ENCODE assay signal across 9 cellular contexts in genomic region chr1:208235983-208236761, GRCh38. TPM values are rescaled to one million over a fixed set of nuclear protein-coding genes. Genes with fewer than 3 reads are reported as not detected.
DNase-seq lines count a peak whose midpoint lies in the region; ATAC-seq, FAIRE-seq and TF ChIP-seq lines count a peak whose summit lies in the region.
"Had no signal": no experiment of that assay in that cellular context is flagged by ENCODE, and none has a peak within 500 bp of the region (broad histone marks: within the 10 kb centered on the region; RNA-seq: fewer than 3 reads in every experiment).

No MANE protein-coding gene starts in this region.

- TF ChIP-seq CTCF in GM20000 (IDR thresholded peaks at IDR 0.05; ENCODE audit: extremely low read depth, missing control alignments) (no peak), PC-9 (conservative IDR thresholded peaks at IDR 0.05) (no peak), endothelial cell of umbilical vein (IDR thresholded peaks at IDR 0.05; ENCODE audit: extremely low read depth in 1 of 2, insufficient read depth in 1 of 2, low read depth in 1 of 2, low read length in 2 of 2) (no peak), nephron progenitor cell (IDR thresholded peaks at IDR 0.05) (no peak)

- TSS peak; percentile 9 for BruUV-seq in PC-9 (replicated peaks; lab: Mats Ljungman, UMichigan)
- BruUV-seq in endothelial cell of umbilical vein (replicated peaks; lab: Mats Ljungman, UMichigan), result TSS peak; percentile 7

- H3K79me2 ChIP-seq in PC-9 (ENCODE audit: low read depth) (peaks cover 68% of the 10 kb centered on the region), endothelial cell of umbilical vein (ENCODE audit: control insufficient read depth, insufficient read depth, low read length) (peaks cover 100% of the 10 kb centered on the region)

- H3K4me3 ChIP-seq in PC-9, result no peak overlapping the region
- H3K4me3 ChIP-seq in endothelial cell of umbilical vein (replicated peaks in 1 of 3; ENCODE audit: insufficient read depth in 1 of 3, low read depth in 1 of 3, low read length in 3 of 3), result peak overlapping the region in 1 of 3 experiments; percentile 53
- H3K4me3 ChIP-seq in H7 (ENCODE audit: insufficient read depth, low read depth, low read length), result no peak overlapping the region

- peaks cover 59% of the 10 kb centered on the region for H3K4me1 ChIP-seq in PC-9 (replicated peaks; ENCODE audit: insufficient read depth)
- H3K4me1 ChIP-seq in endothelial cell of umbilical vein (ENCODE audit: control insufficient read depth, extremely low read depth, insufficient read depth, low read length), result peaks cover 98% of the 10 kb centered on the region

- intact Hi-C loops in PC-9 (cut with micrococcal nuclease; ENCODE audit: unreplicated experiment), result loop anchor here (1.0 kb wide), 1 partner anchor 15 kb away; no protein-coding TSS in a partner anchor
- intact Hi-C loops in endothelial cell of umbilical vein (cut with micrococcal nuclease), result loop anchor here (1.0 to 5.0 kb wide), 5 partner anchors 15 to 484 kb away; partner anchors contain the start of gene CD46

- CTCF ChIA-PET in PC-9 (lab: Charles Lee), result interaction anchor here (0.6 kb wide), 1 partner anchor 138 kb away, joined by 4 read pairs; no protein-coding TSS in a partner anchor
- CTCF ChIA-PET in endothelial cell of umbilical vein (lab: Charles Lee), result interaction anchor here (1.1 to 15.2 kb wide), 13 partner anchors 8 to 351 kb away, joined by 3 to 714 read pairs (median 13); partner anchors contain the start of gene PLXNA2

- no peak for ATAC-seq in GM21576 (IDR thresholded peaks at IDR 0.05; ENCODE audit: unreplicated experiment)

- no peaks in the 10 kb centered on the region for H3K36me3 ChIP-seq in PC-9 (ENCODE audit: low read depth)
- peaks cover 5 to 12% of the 10 kb centered on the region in 2 experiments for H3K36me3 ChIP-seq in endothelial cell of umbilical vein (ENCODE audit: control insufficient read depth in 2 of 2, extremely low read depth in 1 of 2, insufficient read depth in 2 of 2, low read length in 2 of 2)
- H3K36me3 ChIP-seq in H7 (replicated peaks; ENCODE audit: control insufficient read depth, insufficient read depth, low read length), result no peaks in the 10 kb centered on the region

- H3K9me1 ChIP-seq in endothelial cell of umbilical vein (replicated peaks; ENCODE audit: control insufficient read depth, extremely low read depth, insufficient read depth, low read length), result no peaks in the 10 kb centered on the region

- no peaks in the 10 kb centered on the region for H3K27me3 ChIP-seq in PC-9 (ENCODE audit: insufficient read depth, low read depth)
- no peaks in the 10 kb centered on the region for H3K27me3 ChIP-seq in endothelial cell of umbilical vein (ENCODE audit: control insufficient read depth in 2 of 2, insufficient read depth in 2 of 2, low read length in 2 of 2)
- peaks cover 18% of the 10 kb centered on the region for H3K27me3 ChIP-seq in H7 (ENCODE audit: control insufficient read depth, insufficient read depth, low read length)

- H3K9ac ChIP-seq in endothelial cell of umbilical vein (replicated peaks; ENCODE audit: extremely low read depth, insufficient read depth, low read length), result peak overlapping the region; percentile 97

- peak; percentile 96 for FAIRE-seq in endothelial cell of umbilical vein (lab: Jason Lieb, UNC)
- FAIRE-seq: islet of Langerhans had no signal

- TF ChIP-seq POLR2A in endothelial cell of umbilical vein (IDR thresholded peaks at IDR 0.05; ENCODE audit: low read depth, low read length), result peak; percentile 43

- H3K4me1 Mint-ChIP-seq in nephron progenitor cell, result peaks cover 99% of the 10 kb centered on the region

- H4K20me1 ChIP-seq in PC-9 (ENCODE audit: insufficient read depth) (no peaks in the 10 kb centered on the region), endothelial cell of umbilical vein (replicated peaks; ENCODE audit: control insufficient read depth, extremely low read depth, insufficient read depth, low read length) (no peaks in the 10 kb centered on the region)

- H3K9me2 ChIP-seq in PC-9 (ENCODE audit: insufficient read depth), result no peaks in the 10 kb centered on the region

- peaks cover 36% of the 10 kb centered on the region for H3K27me3 Mint-ChIP-seq in nephron progenitor cell (ENCODE audit: low read depth, poor library complexity)

- H3K36me3 Mint-ChIP-seq in nephron progenitor cell (ENCODE audit: low read depth), result no peaks in the 10 kb centered on the region

- DNase-seq in GM20000 (ENCODE audit: low spot score), result peak; percentile 32
- peak in 1 of 2 experiments; percentile 49 for DNase-seq in PC-9
- DNase-seq in endothelial cell of umbilical vein (ENCODE audit: low read depth, low spot score), result peak; percentile 87
- no peak for DNase-seq in nephron progenitor cell
- DNase-seq in SHP77 treated with DMSO at 0.1 percent for 48 hours (lab: John Stamatoyannopoulos, UW), result no peak
- no peak for DNase-seq in NCI-H1436 (lab: John Stamatoyannopoulos, UW)
- DNase-seq in H7, result no peak

- H2AFZ ChIP-seq in PC-9 (no peak overlapping the region), endothelial cell of umbilical vein (ENCODE audit: low read depth, low read length) (no peak overlapping the region)

- no peaks in the 10 kb centered on the region for H3K9me3 Mint-ChIP-seq in nephron progenitor cell

- H3K9me3 ChIP-seq in PC-9 (ENCODE audit: insufficient read depth, low read depth) (no peaks in the 10 kb centered on the region), endothelial cell of umbilical vein (replicated peaks; ENCODE audit: control insufficient read depth, insufficient read depth, low read length) (no peaks in the 10 kb centered on the region)

- peaks cover 27% of the 10 kb centered on the region; the same call in 1 of the 2 replicates for H3F3A ChIP-seq in PC-9 (ENCODE audit: insufficient read depth, low read depth)

- H3K27ac ChIP-seq in PC-9, result peak overlapping the region; percentile 35
- H3K27ac ChIP-seq in endothelial cell of umbilical vein (ENCODE audit: insufficient read depth, low read depth, low read length), result peak overlapping the region; percentile 97

- POLR2A ChIA-PET in PC-9 (lab: Charles Lee; ENCODE audit: unreplicated experiment) (interaction anchor here (0.7 kb wide), 1 partner anchor 29 kb away, joined by 3 read pairs; no protein-coding TSS in a partner anchor), endothelial cell of umbilical vein (lab: Charles Lee) (interaction anchor here (1.0 to 3.6 kb wide), 7 partner anchors 13 to 104 kb away, joined by 3 to 17 read pairs (median 4); no protein-coding TSS in a partner anchor)

- peak overlapping the region; percentile 9 for H3K4me3 Mint-ChIP-seq in nephron progenitor cell

- H3K4me2 ChIP-seq in PC-9 (peak overlapping the region; percentile 33), endothelial cell of umbilical vein (ENCODE audit: insufficient read depth, low read length) (peak overlapping the region; percentile 90)

- peak overlapping the region; percentile 59 for H3K27ac Mint-ChIP-seq in nephron progenitor cell

- dilution Hi-C loops in endothelial cell of umbilical vein (cut with MboI; ENCODE audit: extremely low pct_ligation_motif_present, low sequenced_read_pairs), result loop anchor here (5.0 to 25.0 kb wide), 2 partner anchors 54 to 99 kb away; no protein-coding TSS in a partner anchor

TF ChIP-seq in endothelial cell of umbilical vein, 7 proteins besides CTCF, POLR2A, EP300 and RAD21:
- TF ChIP-seq GATA2 (IDR thresholded peaks at IDR 0.05; ENCODE audit: insufficient read depth, insufficient read length, low read depth, low read length), result no peak
- no peak for TF ChIP-seq MYC (IDR thresholded peaks at IDR 0.05; ENCODE audit: low read depth, low read length)
- no peak for TF ChIP-seq JUN (IDR thresholded peaks at IDR 0.05; ENCODE audit: borderline replicate concordance, insufficient read depth, insufficient read length, low read depth)
- peak; percentile 76 for TF ChIP-seq FOS (IDR thresholded peaks at IDR 0.05; ENCODE audit: borderline replicate concordance, insufficient read depth, low read length)
- TF ChIP-seq MAX (IDR thresholded peaks at IDR 0.05; ENCODE audit: insufficient read depth, insufficient read length), result no peak
- no peak for TF ChIP-seq POLR2AphosphoS5 (IDR thresholded peaks at IDR 0.05; ENCODE audit: insufficient read depth, low read depth, low read length)

RNA-seq across cellular contexts. Expression of gene PLXNA2, which starts 8.0 kb away (rescaled TPM):
- total RNA-seq in PC-9 (2021) (10.2 and 15.6 TPM in 2 replicates), endothelial cell of umbilical vein (229 and 302 TPM in 2 replicates)
- polyA plus RNA-seq in endothelial cell of umbilical vein, result 42.6 and 43.3 TPM in 2 replicates
- polyA plus RNA-seq in endothelial cell of umbilical vein (2011; cell fraction: cytosol; rRNA removed), result 45.8 and 46.2 TPM in 2 replicates
- polyA plus RNA-seq in endothelial cell of umbilical vein (2011; cell fraction: nucleus; rRNA removed), result 246 and 252 TPM in 2 replicates
- 71.3 and 100 TPM in 2 replicates for polyA plus RNA-seq in endothelial cell of umbilical vein (2012)
- polyA minus RNA-seq in endothelial cell of umbilical vein, result 148 and 179 TPM in 2 replicates
- 4.7 TPM for polyA minus RNA-seq in endothelial cell of umbilical vein (2011; cell fraction: cytosol; rRNA and poly(A)+ RNA removed)
- 206 and 227 TPM in 2 replicates for polyA minus RNA-seq in endothelial cell of umbilical vein (2011; cell fraction: nucleus; rRNA and poly(A)+ RNA removed)
- total RNA-seq in H7 (2014; rRNA removed; shearing (Covaris generic)), result 1.8 and 5.3 TPM in 2 replicates

Comparison
In these comparisons a context has a peak if more than half of its experiments do, and no peak if none do; other contexts are left out.
1. DNase-seq: peak in GM20000 (single experiment) and endothelial cell of umbilical vein (single experiment); none in nephron progenitor cell (single experiment), SHP77 treated with DMSO at 0.1 percent for 48 hours (single experiment), NCI-H1436 (single experiment) and H7 (single experiment).
2. RNA of gene PLXNA2, which starts 8.0 kb away (total RNA-seq): 229 to 302 TPM in endothelial cell of umbilical vein; 10.2 to 15.6 TPM in PC-9 and 1.8 to 5.3 TPM in H7; every median in the first group is over 10 times any median in the second.